ENCODE assay signal across 18 cellular contexts in the genomic region with DNA sequence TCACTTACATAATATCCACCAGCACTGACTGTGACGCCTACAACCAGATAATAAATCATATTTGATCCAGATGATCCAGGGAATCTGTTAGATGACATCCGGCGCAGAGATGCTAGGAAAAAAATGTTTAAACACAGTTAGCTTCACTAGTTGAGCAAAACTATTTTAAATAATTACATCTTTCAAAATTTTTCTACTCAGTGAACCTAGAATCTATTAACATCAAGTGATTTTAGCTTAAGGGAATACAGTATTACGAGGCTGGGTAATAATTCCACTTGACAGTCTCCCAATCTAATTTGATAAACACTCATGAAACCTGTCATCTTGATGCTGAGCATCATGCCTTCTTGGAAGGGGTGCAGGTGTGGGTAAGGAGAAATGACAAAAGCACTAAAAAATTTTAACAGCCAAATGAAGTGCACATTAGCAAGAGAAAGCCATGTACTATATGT. TPM values are rescaled to one million over a fixed set of nuclear protein-coding genes. Genes with fewer than 3 reads are reported as not detected.
A peak's percentile ranks its signal among the peaks of the same experiment; 100 is the strongest.
DNase-seq lines count a peak whose midpoint lies in the region; ATAC-seq and TF ChIP-seq lines count a peak whose summit lies in the region.
"Had no signal": no experiment of that assay in that cellular context is flagged by ENCODE, and none has a peak within 500 bp of the region (broad histone marks: within the 10 kb centered on the region; RNA-seq: fewer than 3 reads in every experiment).

No MANE protein-coding gene starts in this region.

- no peak for TF ChIP-seq CTCF in tibial artery (IDR thresholded peaks at IDR 0.05)

- H3K9me3 ChIP-seq in tibial artery, result no peaks in the 10 kb centered on the region
- H3K9me3 ChIP-seq: HAP-1 had no signal

- peaks cover 0 to 9% (median 2%) of the 10 kb centered on the region in 4 donors for H3K4me1 ChIP-seq in tibial artery
- H3K4me1 ChIP-seq: BLaER1, HAP-1 had no signal

- DNase-seq in G401 (ENCODE audit: low spot score) (peak; percentile 32), SK-N-DZ (ENCODE audit: low spot score) (peak; percentile 90), putamen (ENCODE audit: low spot score) (peak; percentile 50), tibial artery (no peak), occipital lobe (lab: John Stamatoyannopoulos, UW) (no peak)
- DNase-seq: CD4-positive, CD25-positive, alpha-beta regulatory T cell; CD8-positive, alpha-beta T cell; DMS 273 treated with DMSO at 0.1 percent for 48 hours; DMS79; EL; GF-D8; GOT3 had no signal

- no peak overlapping the region for H3K4me3 ChIP-seq in tibial artery
- H3K4me3 ChIP-seq: BLaER1, HAP-1 had no signal

- no peak overlapping the region for H3K27ac ChIP-seq in tibial artery
- H3K27ac ChIP-seq: BLaER1, C4-2B had no signal

- ATAC-seq in SK-N-SH treated with all-trans-retinoic acid at 6 μM for 48 hours (peak; percentile 67), GM19455 (IDR thresholded peaks at IDR 0.05; ENCODE audit: unreplicated experiment) (no peak)
- ATAC-seq: CD8-positive, alpha-beta T cell had no signal

- no peaks in the 10 kb centered on the region for H3K36me3 ChIP-seq in tibial artery
- H3K36me3 ChIP-seq: BLaER1, HAP-1 had no signal

- intact Hi-C loops in tibial artery (cut with DNase I; ENCODE audit: low total_unique reads), result no loop called here

- H3K27me3 ChIP-seq in tibial artery, result no peaks in the 10 kb centered on the region
- H3K27me3 ChIP-seq: BLaER1 had no signal

- in situ Hi-C loops in G401 (cut with HindIII; ENCODE audit: low sequenced_read_pairs), result no loop called here

TF ChIP-seq in SK-N-SH treated with all-trans-retinoic acid at 6 μM for 48 hours, 23 proteins besides CTCF, POLR2A, EP300 and RAD21 (continues in another document):
- no peak for TF ChIP-seq ZNF8 (CRISPR knock-in tag; IDR thresholded peaks at IDR 0.05)
- TF ChIP-seq, protein P1, sequence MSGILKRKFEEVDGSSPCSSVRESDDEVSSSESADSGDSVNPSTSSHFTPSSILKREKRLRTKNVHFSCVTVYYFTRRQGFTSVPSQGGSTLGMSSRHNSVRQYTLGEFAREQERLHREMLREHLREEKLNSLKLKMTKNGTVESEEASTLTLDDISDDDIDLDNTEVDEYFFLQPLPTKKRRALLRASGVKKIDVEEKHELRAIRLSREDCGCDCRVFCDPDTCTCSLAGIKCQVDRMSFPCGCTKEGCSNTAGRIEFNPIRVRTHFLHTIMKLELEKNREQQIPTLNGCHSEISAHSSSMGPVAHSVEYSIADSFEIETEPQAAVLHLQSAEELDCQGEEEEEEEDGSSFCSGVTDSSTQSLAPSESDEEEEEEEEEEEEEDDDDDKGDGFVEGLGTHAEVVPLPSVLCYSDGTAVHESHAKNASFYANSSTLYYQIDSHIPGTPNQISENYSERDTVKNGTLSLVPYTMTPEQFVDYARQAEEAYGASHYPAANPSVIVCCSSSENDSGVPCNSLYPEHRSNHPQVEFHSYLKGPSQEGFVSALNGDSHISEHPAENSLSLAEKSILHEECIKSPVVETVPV (CRISPR knock-in tag; IDR thresholded peaks at IDR 0.05), result no peak
- TF ChIP-seq TSHZ2 (CRISPR knock-in tag; IDR thresholded peaks at IDR 0.05), result no peak
- peak; percentile 57; the same call in 1 of the 2 replicates for TF ChIP-seq TCF4 (CRISPR knock-in tag; IDR thresholded peaks at IDR 0.05; ENCODE audit: borderline replicate concordance)
- TF ChIP-seq TOX (CRISPR knock-in tag; IDR thresholded peaks at IDR 0.05; ENCODE audit: borderline replicate concordance), result peak; percentile 74; the same call in 1 of the 2 replicates
- TF ChIP-seq RARB (CRISPR knock-in tag; IDR thresholded peaks at IDR 0.05), result no peak
- no peak for TF ChIP-seq SNAI2 (CRISPR knock-in tag; IDR thresholded peaks at IDR 0.05)
- TF ChIP-seq ZFP3 (CRISPR knock-in tag; IDR thresholded peaks at IDR 0.05), result no peak
- TF ChIP-seq, protein P2, sequence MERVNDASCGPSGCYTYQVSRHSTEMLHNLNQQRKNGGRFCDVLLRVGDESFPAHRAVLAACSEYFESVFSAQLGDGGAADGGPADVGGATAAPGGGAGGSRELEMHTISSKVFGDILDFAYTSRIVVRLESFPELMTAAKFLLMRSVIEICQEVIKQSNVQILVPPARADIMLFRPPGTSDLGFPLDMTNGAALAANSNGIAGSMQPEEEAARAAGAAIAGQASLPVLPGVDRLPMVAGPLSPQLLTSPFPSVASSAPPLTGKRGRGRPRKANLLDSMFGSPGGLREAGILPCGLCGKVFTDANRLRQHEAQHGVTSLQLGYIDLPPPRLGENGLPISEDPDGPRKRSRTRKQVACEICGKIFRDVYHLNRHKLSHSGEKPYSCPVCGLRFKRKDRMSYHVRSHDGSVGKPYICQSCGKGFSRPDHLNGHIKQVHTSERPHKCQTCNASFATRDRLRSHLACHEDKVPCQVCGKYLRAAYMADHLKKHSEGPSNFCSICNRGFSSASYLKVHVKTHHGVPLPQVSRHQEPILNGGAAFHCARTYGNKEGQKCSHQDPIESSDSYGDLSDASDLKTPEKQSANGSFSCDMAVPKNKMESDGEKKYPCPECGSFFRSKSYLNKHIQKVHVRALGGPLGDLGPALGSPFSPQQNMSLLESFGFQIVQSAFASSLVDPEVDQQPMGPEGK (CRISPR knock-in tag; IDR thresholded peaks at IDR 0.05; ENCODE audit: borderline replicate concordance), result peak; percentile 61; the same call in 1 of the 2 replicates
- no peak for TF ChIP-seq BACH2 (CRISPR knock-in tag; IDR thresholded peaks at IDR 0.05; ENCODE audit: borderline replicate concordance)
- TF ChIP-seq, protein P3, sequence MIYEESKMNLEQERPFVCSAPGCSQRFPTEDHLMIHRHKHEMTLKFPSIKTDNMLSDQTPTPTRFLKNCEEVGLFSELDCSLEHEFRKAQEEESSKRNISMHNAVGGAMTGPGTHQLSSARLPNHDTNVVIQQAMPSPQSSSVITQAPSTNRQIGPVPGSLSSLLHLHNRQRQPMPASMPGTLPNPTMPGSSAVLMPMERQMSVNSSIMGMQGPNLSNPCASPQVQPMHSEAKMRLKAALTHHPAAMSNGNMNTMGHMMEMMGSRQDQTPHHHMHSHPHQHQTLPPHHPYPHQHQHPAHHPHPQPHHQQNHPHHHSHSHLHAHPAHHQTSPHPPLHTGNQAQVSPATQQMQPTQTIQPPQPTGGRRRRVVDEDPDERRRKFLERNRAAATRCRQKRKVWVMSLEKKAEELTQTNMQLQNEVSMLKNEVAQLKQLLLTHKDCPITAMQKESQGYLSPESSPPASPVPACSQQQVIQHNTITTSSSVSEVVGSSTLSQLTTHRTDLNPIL (CRISPR knock-in tag; IDR thresholded peaks at IDR 0.05; ENCODE audit: low read depth), result peak; percentile 74
- peak; percentile 94 for TF ChIP-seq ISL1 (CRISPR knock-in tag; IDR thresholded peaks at IDR 0.05)
- TF ChIP-seq ZNF70 (CRISPR knock-in tag; IDR thresholded peaks at IDR 0.05), result no peak
- no peak for TF ChIP-seq ZNF565 (CRISPR knock-in tag; conservative IDR thresholded peaks at IDR 0.05; ENCODE audit: low read depth)
- peak; percentile 89; the same call in 1 of the 2 replicates for TF ChIP-seq POU6F1 (CRISPR knock-in tag; IDR thresholded peaks at IDR 0.05; ENCODE audit: borderline replicate concordance, low read depth)
- no peak for TF ChIP-seq GLIS3 (CRISPR knock-in tag; IDR thresholded peaks at IDR 0.05)
- no peak for TF ChIP-seq PPARA (CRISPR knock-in tag; IDR thresholded peaks at IDR 0.05; ENCODE audit: borderline replicate concordance)

RNA-seq across cellular contexts. Expression of gene MGARP, which starts 4.7 kb away (rescaled TPM):
- not detected in 2 replicates for total RNA-seq in G401 (2014; rRNA removed; shearing (Covaris generic))
- 1.00 and 1.2 TPM in 2 replicates for polyA plus RNA-seq in SK-N-DZ (2014; cell fraction: cytosol; rRNA removed)
- polyA plus RNA-seq in SK-N-DZ (2014; cell fraction: nucleus; rRNA removed), result 0.83 and 1.4 TPM in 2 replicates
- total RNA-seq in occipital lobe, result 1.2 TPM
- total RNA-seq: B cell; CD8-positive, alpha-beta T cell had no signal

RNA-seq across cellular contexts. Expression of gene NAA15, which starts 26.0 kb away (rescaled TPM):
- 33.4 and 38.3 TPM in 2 replicates for total RNA-seq in G401 (2014; rRNA removed; shearing (Covaris generic))
- 19.8 and 22.7 TPM in 2 replicates for polyA plus RNA-seq in SK-N-DZ (2014; cell fraction: cytosol; rRNA removed)
- polyA plus RNA-seq in SK-N-DZ (2014; cell fraction: nucleus; rRNA removed), result 14.7 and 15.8 TPM in 2 replicates
- total RNA-seq in occipital lobe, result 52.7 TPM

RNA-seq across cellular contexts. Expression of gene NDUFC1, which starts 27.0 kb away (rescaled TPM):
- total RNA-seq in G401 (2014; rRNA removed; shearing (Covaris generic)), result 155 and 206 TPM in 2 replicates
- 25.5 and 33.1 TPM in 2 replicates for polyA plus RNA-seq in SK-N-DZ (2014; cell fraction: cytosol; rRNA removed)
- polyA plus RNA-seq in SK-N-DZ (2014; cell fraction: nucleus; rRNA removed), result 22.4 and 28.6 TPM in 2 replicates
- 29.3 TPM for total RNA-seq in occipital lobe

Comparison
In these comparisons a context has a peak if more than half of its experiments do, and no peak if none do; other contexts are left out.
1. DNase-seq: peak in G401 (single experiment), SK-N-DZ (single experiment) and putamen (single experiment); none in tibial artery (0 of 2) and occipital lobe (single experiment).